In the genomic region with DNA sequence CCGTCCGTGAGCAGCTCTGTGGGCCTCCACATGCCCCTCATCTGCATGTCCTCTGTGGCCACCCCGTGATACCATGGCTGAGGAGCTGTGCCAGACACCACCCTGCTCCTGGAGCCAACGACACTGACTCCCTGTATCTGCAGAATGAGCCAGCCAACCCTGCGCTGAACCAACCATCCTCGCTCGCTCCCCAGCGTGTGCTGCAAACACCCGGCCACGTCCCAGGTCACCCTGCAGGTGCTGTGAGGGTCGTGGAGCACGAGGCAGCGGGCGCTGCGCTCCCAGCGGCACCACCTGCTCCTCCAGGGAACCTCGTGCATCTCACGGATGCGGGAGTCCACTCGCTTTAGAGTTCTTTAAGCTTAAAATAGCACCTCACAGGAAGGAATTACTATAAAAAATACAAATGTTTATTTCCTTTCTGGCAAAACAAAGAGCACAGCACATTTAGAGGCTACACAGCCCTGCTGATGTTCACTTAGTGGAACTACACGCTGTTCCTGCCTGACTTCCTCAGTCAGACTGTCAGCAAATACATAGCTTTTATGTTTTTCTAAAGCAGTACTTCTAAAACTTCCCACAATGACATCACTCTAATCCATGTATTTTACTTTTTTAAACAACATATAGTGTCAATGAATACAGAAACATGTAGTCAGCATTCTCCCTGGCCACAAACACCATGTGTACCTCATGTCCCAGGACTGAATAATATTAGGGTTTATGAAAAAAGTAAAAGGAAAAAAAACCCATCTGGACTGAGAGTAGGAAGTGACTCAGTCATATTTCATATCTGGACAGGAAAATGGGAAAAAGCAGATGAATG, we compare ENCODE assay signal across 10 cellular contexts. TPM values are rescaled to one million over a fixed set of nuclear protein-coding genes. Genes with fewer than 3 reads are reported as not detected.
DNase-seq lines count a peak whose midpoint lies in the region; TF ChIP-seq lines count a peak whose summit lies in the region.
"Had no signal": no experiment of that assay in that cellular context is flagged by ENCODE, and none has a peak within 500 bp of the region (broad histone marks: within the 10 kb centered on the region; RNA-seq: fewer than 3 reads in every experiment).

No MANE protein-coding gene starts in this region.

- H3K4me3 ChIP-seq in AG10803 (ENCODE audit: low read length): peak overlapping the region; percentile 35
- H3K4me3 ChIP-seq in SJCRH30: no peak overlapping the region; the same call in 1 of the 2 replicates
- H3K4me3 ChIP-seq in fibroblast of pulmonary artery (replicated peaks; ENCODE audit: low read depth, low read length): peak overlapping the region; percentile 6
- no peak overlapping the region for H3K4me3 ChIP-seq in osteoblast (ENCODE audit: insufficient read depth, low read length)

- H3K4me3 Mint-ChIP-seq in mesothelial cell of epicardium: no peak overlapping the region
- no peak overlapping the region for H3K4me3 Mint-ChIP-seq in activated T-helper 2 cell treated with anti-CD3 and anti-CD28 coated beads, Interferon-gamma antibody, Interleukin-2, Interleukin-4, amounts not matched to agents 10 μg/mL and 5 μg/mL and 100 μg/mL, durations not matched to agents 14 hours and 24 hours and 36 hours (ENCODE audit: low read depth)

- peak; percentile 71 for DNase-seq in AG10803 (ENCODE audit: low read depth)
- no peak for DNase-seq in SJCRH30
- peak; percentile 76 for DNase-seq in fibroblast of pulmonary artery (ENCODE audit: low read depth)
- peak; percentile 94 for DNase-seq in osteoblast (ENCODE audit: insufficient read length, low spot score, missing footprints)
- no peak for DNase-seq in anterior cingulate cortex (lab: John Stamatoyannopoulos, UW)
- DNase-seq in mesothelial cell of epicardium (ENCODE audit: low spot score in 2 of 2, unreplicated experiment in 2 of 2): no peak
- DNase-seq in effector CD8-positive, alpha-beta T cell (lab: John Stamatoyannopoulos, UW): no peak
- no peak for DNase-seq in activated T-helper 2 cell treated with anti-CD3 and anti-CD28 coated beads, Interferon-gamma antibody, Interleukin-2, Interleukin-4, amounts not matched to agents 10 μg/mL and 5 μg/mL and 100 μg/mL, durations not matched to agents 14 hours and 24 hours and 36 hours (ENCODE audit: low spot score)
- DNase-seq: activated gamma-delta T cell had no signal

- H3K27me3 ChIP-seq in SJCRH30 (no peaks in the 10 kb centered on the region), osteoblast (ENCODE audit: insufficient read depth, low read length) (no peaks in the 10 kb centered on the region)

- H3K36me3 ChIP-seq in SJCRH30: no peaks in the 10 kb centered on the region
- H3K36me3 ChIP-seq in osteoblast (ENCODE audit: insufficient read depth, low read length): peaks cover 4% of the 10 kb centered on the region

- H3K4me2 ChIP-seq in osteoblast (ENCODE audit: insufficient read depth, low read length): peak overlapping the region; percentile 74
- H3K4me2 ChIP-seq: KMS-11 had no signal

- H3K36me3 Mint-ChIP-seq in mesothelial cell of epicardium: peaks cover 1% of the 10 kb centered on the region
- H3K36me3 Mint-ChIP-seq in activated T-helper 2 cell treated with anti-CD3 and anti-CD28 coated beads, Interferon-gamma antibody, Interleukin-2, Interleukin-4, amounts not matched to agents 10 μg/mL and 5 μg/mL and 100 μg/mL, durations not matched to agents 14 hours and 24 hours and 36 hours (ENCODE audit: low read depth): no peaks in the 10 kb centered on the region

- peak overlapping the region; percentile 48; the same call in 1 of the 2 replicates for H3K27ac ChIP-seq in SJCRH30
- H3K27ac ChIP-seq in osteoblast (ENCODE audit: low read depth, low read length): peak overlapping the region; percentile 71
- H3K27ac ChIP-seq: KMS-11 had no signal

- H3K4me1 ChIP-seq in SJCRH30 (peaks cover 3% of the 10 kb centered on the region; the same call in 1 of the 2 replicates), osteoblast (ENCODE audit: insufficient read depth, low read length) (peaks cover 31% of the 10 kb centered on the region)

- H3K9me3 ChIP-seq in SJCRH30 (replicated peaks) (no peaks in the 10 kb centered on the region), osteoblast (ENCODE audit: low read depth, low read length) (no peaks in the 10 kb centered on the region)

- peaks cover 65% of the 10 kb centered on the region for H4K20me1 ChIP-seq in osteoblast (ENCODE audit: insufficient read depth, low read length)

- peaks cover 5% of the 10 kb centered on the region for H3K4me1 Mint-ChIP-seq in mesothelial cell of epicardium
- peaks cover 10% of the 10 kb centered on the region for H3K4me1 Mint-ChIP-seq in activated T-helper 2 cell treated with anti-CD3 and anti-CD28 coated beads, Interferon-gamma antibody, Interleukin-2, Interleukin-4, amounts not matched to agents 10 μg/mL and 5 μg/mL and 100 μg/mL, durations not matched to agents 14 hours and 24 hours and 36 hours (ENCODE audit: low read depth)

- no peak for TF ChIP-seq CTCF in AG10803 (conservative IDR thresholded peaks at IDR 0.05; ENCODE audit: low read length)
- TF ChIP-seq CTCF in fibroblast of pulmonary artery (IDR thresholded peaks at IDR 0.05; ENCODE audit: low read length, missing control alignments): no peak
- no peak for TF ChIP-seq CTCF in osteoblast (IDR thresholded peaks at IDR 0.05; ENCODE audit: extremely low read depth, low read depth, low read length)
- no peak for TF ChIP-seq CTCF in mesothelial cell of epicardium (IDR thresholded peaks at IDR 0.05; ENCODE audit: unreplicated experiment)

- peaks cover 69% of the 10 kb centered on the region for H3K79me2 ChIP-seq in osteoblast (ENCODE audit: insufficient read depth, low read length)

- H2AFZ ChIP-seq in osteoblast (ENCODE audit: low read length): no peak overlapping the region

- no peak overlapping the region for H3K27ac Mint-ChIP-seq in mesothelial cell of epicardium
- H3K27ac Mint-ChIP-seq in activated T-helper 2 cell treated with anti-CD3 and anti-CD28 coated beads, Interferon-gamma antibody, Interleukin-2, Interleukin-4, amounts not matched to agents 10 μg/mL and 5 μg/mL and 100 μg/mL, durations not matched to agents 14 hours and 24 hours and 36 hours: no peak overlapping the region

- intact Hi-C loops in activated T-helper 2 cell treated with anti-CD3 and anti-CD28 coated beads, Interferon-gamma antibody, Interleukin-2, Interleukin-4, amounts not matched to agents 10 μg/mL and 5 μg/mL and 100 μg/mL, durations not matched to agents 14 hours and 24 hours and 36 hours (cut with micrococcal nuclease): loop anchor here (10.0 kb wide), 1 partner anchor 49 kb away; no protein-coding TSS in a partner anchor

- no peaks in the 10 kb centered on the region for H3K9me3 Mint-ChIP-seq in mesothelial cell of epicardium
- H3K9me3 Mint-ChIP-seq in activated T-helper 2 cell treated with anti-CD3 and anti-CD28 coated beads, Interferon-gamma antibody, Interleukin-2, Interleukin-4, amounts not matched to agents 10 μg/mL and 5 μg/mL and 100 μg/mL, durations not matched to agents 14 hours and 24 hours and 36 hours: no peaks in the 10 kb centered on the region

- H3K27me3 Mint-ChIP-seq in mesothelial cell of epicardium (ENCODE audit: low read depth): no peaks in the 10 kb centered on the region
- H3K27me3 Mint-ChIP-seq in activated T-helper 2 cell treated with anti-CD3 and anti-CD28 coated beads, Interferon-gamma antibody, Interleukin-2, Interleukin-4, amounts not matched to agents 10 μg/mL and 5 μg/mL and 100 μg/mL, durations not matched to agents 14 hours and 24 hours and 36 hours (ENCODE audit: low read depth): peaks cover 7% of the 10 kb centered on the region

RNA-seq across cellular contexts. Expression of a gene that starts 43.5 kb away (rescaled TPM):
- 12.1 and 12.9 TPM in 2 replicates for total RNA-seq in SJCRH30 (2014; rRNA removed; shearing (Covaris generic))
- total RNA-seq in osteoblast: 44.5 and 62.5 TPM in 2 replicates
- 39.6 to 41.6 TPM (median 41.2 TPM) in 3 replicates for total RNA-seq in mesothelial cell of epicardium
- 40.6 and 43.6 TPM in 2 replicates for total RNA-seq in activated T-helper 2 cell treated with anti-CD3 and anti-CD28 coated beads, Interferon-gamma antibody, Interleukin-2, Interleukin-4, amounts not matched to agents 10 μg/mL and 5 μg/mL and 100 μg/mL, durations not matched to agents 14 hours and 24 hours and 36 hours

RNA-seq across cellular contexts. Expression of a gene that starts 52.0 kb away (rescaled TPM):
- total RNA-seq in SJCRH30 (2014; rRNA removed; shearing (Covaris generic)): 11.9 and 13.1 TPM in 2 replicates
- total RNA-seq in osteoblast (31.2 and 33.3 TPM in 2 replicates), mesothelial cell of epicardium (37.0 to 38.1 TPM (median 37.3 TPM) in 3 replicates)
- 33.6 and 40.1 TPM in 2 replicates for total RNA-seq in activated T-helper 2 cell treated with anti-CD3 and anti-CD28 coated beads, Interferon-gamma antibody, Interleukin-2, Interleukin-4, amounts not matched to agents 10 μg/mL and 5 μg/mL and 100 μg/mL, durations not matched to agents 14 hours and 24 hours and 36 hours

RNA-seq across cellular contexts. Expression of a gene that starts 57.2 kb away (rescaled TPM):
- total RNA-seq in SJCRH30 (2014; rRNA removed; shearing (Covaris generic)): 5.9 and 7.5 TPM in 2 replicates
- total RNA-seq in osteoblast: 36.9 and 41.8 TPM in 2 replicates
- 35.6 to 37.3 TPM (median 36.7 TPM) in 3 replicates for total RNA-seq in mesothelial cell of epicardium
- 7.4 and 8.0 TPM in 2 replicates for total RNA-seq in activated T-helper 2 cell treated with anti-CD3 and anti-CD28 coated beads, Interferon-gamma antibody, Interleukin-2, Interleukin-4, amounts not matched to agents 10 μg/mL and 5 μg/mL and 100 μg/mL, durations not matched to agents 14 hours and 24 hours and 36 hours

Comparison
In these comparisons a context has a peak if more than half of its experiments do, and no peak if none do; other contexts are left out.
1. DNase-seq: peak in AG10803 (single experiment), fibroblast of pulmonary artery (single experiment) and osteoblast (single experiment); none in SJCRH30 (0 of 2), anterior cingulate cortex (0 of 58), mesothelial cell of epicardium (0 of 2), effector CD8-positive, alpha-beta T cell (single experiment) and activated T-helper 2 cell treated with anti-CD3 and anti-CD28 coated beads, Interferon-gamma antibody, Interleukin-2, Interleukin-4, amounts not matched to agents 10 μg/mL and 5 μg/mL and 100 μg/mL, durations not matched to agents 14 hours and 24 hours and 36 hours (single experiment).
2. H3K4me3 ChIP-seq: peak in AG10803 (single experiment) and fibroblast of pulmonary artery (single experiment); none in SJCRH30 (single experiment) and osteoblast (single experiment).